2 cellular contexts compared by ENCODE assay signal in the genomic region with DNA sequence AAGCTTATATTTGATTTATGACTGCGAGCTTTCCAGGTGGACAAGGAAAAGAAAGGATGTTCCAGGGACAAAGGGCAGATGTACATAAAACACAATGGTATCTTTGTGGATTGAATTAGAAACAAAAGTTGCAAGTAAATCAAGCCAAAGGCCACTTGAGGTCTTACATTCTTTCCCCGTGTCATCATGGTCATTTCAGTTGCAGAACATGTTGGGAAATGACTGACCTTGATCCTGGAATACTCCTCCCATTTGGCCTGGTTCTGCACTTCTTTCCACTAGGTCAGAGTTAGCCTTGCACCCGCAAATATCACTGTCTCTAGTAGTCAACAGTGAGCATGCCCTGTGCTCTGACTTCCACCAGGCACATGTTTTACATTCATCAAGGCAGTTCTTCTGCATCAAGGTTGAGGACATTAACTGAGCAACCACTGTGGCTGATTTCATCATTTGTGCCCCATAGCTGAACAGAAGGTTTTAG.
TF ChIP-seq lines count a peak whose summit lies in the region.

No MANE protein-coding gene starts in this region.

TF ChIP-seq in GM23338, 12 proteins besides CTCF, POLR2A, EP300 and RAD21:
- TF ChIP-seq JUNB (IDR thresholded peaks at IDR 0.05; ENCODE audit: unreplicated experiment) = no peak

TF ChIP-seq in H1, 55 proteins besides CTCF, POLR2A, EP300 and RAD21:
- TF ChIP-seq TAF7 (optimal IDR thresholded peaks at IDR 0.05; ENCODE audit: borderline replicate concordance, low read depth, low read length) = no peak
- no peak for TF ChIP-seq CTBP2 (IDR thresholded peaks at IDR 0.05; ENCODE audit: borderline replicate concordance, insufficient read depth, insufficient read length, low read length)
- no peak for TF ChIP-seq POU5F1 (IDR thresholded peaks at IDR 0.05; ENCODE audit: low read depth, low read length)
- TF ChIP-seq NANOG (IDR thresholded peaks at IDR 0.05; ENCODE audit: insufficient read depth, low read depth, low read length, poor library complexity, severe bottlenecking) = no peak
- no peak for TF ChIP-seq CEBPB (IDR thresholded peaks at IDR 0.05; ENCODE audit: low read depth, low read length)
- no peak for TF ChIP-seq EZH2 (IDR thresholded peaks at IDR 0.05; ENCODE audit: low read depth, low read length, severe bottlenecking)
- no peak for TF ChIP-seq TEAD4 (IDR thresholded peaks at IDR 0.05; ENCODE audit: low read depth, low read length)
- TF ChIP-seq SP4 (IDR thresholded peaks at IDR 0.05; ENCODE audit: low read length) = no peak
- no peak for TF ChIP-seq SUZ12 (IDR thresholded peaks at IDR 0.05; ENCODE audit: low read length)
